8 cellular contexts compared by ENCODE assay signal in genomic region chr15:68817304-68818087, GRCh38. TPM values are rescaled to one million over a fixed set of nuclear protein-coding genes. Genes with fewer than 3 reads are reported as not detected.
A peak's percentile ranks its signal among the peaks of the same experiment; 100 is the strongest.
DNase-seq lines count a peak whose midpoint lies in the region; ATAC-seq and TF ChIP-seq lines count a peak whose summit lies in the region.

No MANE protein-coding gene starts in this region.

- H3K9me3 ChIP-seq in CD8-positive, alpha-beta memory T cell (ENCODE audit: low read length), result no peaks in the 10 kb centered on the region

- H3K4me3 ChIP-seq in CD8-positive, alpha-beta memory T cell (ENCODE audit: low read length), result peak overlapping the region; percentile 84
- H3K4me3 ChIP-seq in kidney epithelial cell (ENCODE audit: low read depth, low read length), result peak overlapping the region; percentile 79

- H3K4me3 Mint-ChIP-seq in CD8-positive, alpha-beta memory T cell, result peak overlapping the region; percentile 97 to 100 (median 98)

- TF ChIP-seq CTCF in kidney epithelial cell (IDR thresholded peaks at IDR 0.05; ENCODE audit: insufficient read depth, low read length, poor library complexity, severe bottlenecking), result no peak

- H3K36me3 ChIP-seq in CD8-positive, alpha-beta memory T cell (ENCODE audit: insufficient read depth, low read length), result no peaks in the 10 kb centered on the region
- no peaks in the 10 kb centered on the region for H3K36me3 ChIP-seq in kidney epithelial cell (ENCODE audit: control insufficient read depth, insufficient read depth, low read length)

- CTCF ChIA-PET in CD8-positive, alpha-beta memory T cell (lab: Charles Lee), result interaction anchor here (2.0 to 2.5 kb wide), 3 partner anchors 22 to 33 kb away, joined by 9 to 12 read pairs (median 10); no protein-coding TSS in a partner anchor

- peaks cover 45% of the 10 kb centered on the region for H3K4me1 ChIP-seq in CD8-positive, alpha-beta memory T cell (ENCODE audit: insufficient read depth, low read length)

- POLR2A ChIA-PET in CD8-positive, alpha-beta memory T cell (lab: Charles Lee), result interaction anchor here (0.9 to 3.5 kb wide), 4 partner anchors 10 to 540 kb away, joined by 3 to 26 read pairs (median 6); partner anchors contain the start of gene FEM1B

- H3K27ac Mint-ChIP-seq in CD8-positive, alpha-beta memory T cell, result peak overlapping the region; percentile 95 to 99 (median 97)

- DNase-seq in CD8-positive, alpha-beta memory T cell, result peak; percentile 63 to 81 (median 73)
- peak; percentile 66 for DNase-seq in NCI-H146 (lab: John Stamatoyannopoulos, UW)
- peak; percentile 53 for DNase-seq in activated CD4-positive, CD25-positive, alpha-beta regulatory T cell treated with anti-CD3 and anti-CD28 coated beads, Interleukin-2, amount 50 U/mL, for 16 hours (ENCODE audit: low read depth, low spot score)
- peak in 51 of 61 donors; percentile 17 to 90 (median 70) for DNase-seq in caudate nucleus (lab: John Stamatoyannopoulos, UW)
- DNase-seq in kidney epithelial cell (ENCODE audit: low read depth), result no peak
- DNase-seq in stimulated activated CD4-positive, alpha-beta T cell treated with anti-CD3 and anti-CD28 coated beads, Interleukin-15, amount 100 ng/mL, for 48 hours (ENCODE audit: low read depth in 2 of 2), result peak; percentile 55 to 61

- H3K27me3 ChIP-seq in CD8-positive, alpha-beta memory T cell (ENCODE audit: insufficient read depth, low read length, poor library complexity, severe bottlenecking), result no peaks in the 10 kb centered on the region
- no peaks in the 10 kb centered on the region for H3K27me3 ChIP-seq in kidney epithelial cell (ENCODE audit: control insufficient read depth, insufficient read depth, low read length)

- peaks cover 0 to 4% of the 10 kb centered on the region in 2 donors for H3K27me3 Mint-ChIP-seq in CD8-positive, alpha-beta memory T cell

- H3K4me1 Mint-ChIP-seq in CD8-positive, alpha-beta memory T cell, result peaks cover 46 to 56% (median 56%) of the 10 kb centered on the region in 3 donors

- peaks cover 0 to 33% (median 0%) of the 10 kb centered on the region in 3 donors for H3K36me3 Mint-ChIP-seq in CD8-positive, alpha-beta memory T cell

- ATAC-seq in GM21526 (IDR thresholded peaks at IDR 0.05; ENCODE audit: low FRiP score, unreplicated experiment), result peak; percentile 32
- ATAC-seq in GM18870 (IDR thresholded peaks at IDR 0.05; ENCODE audit: unreplicated experiment), result no peak

- no peaks in the 10 kb centered on the region for H3K9me3 Mint-ChIP-seq in CD8-positive, alpha-beta memory T cell

- peak overlapping the region; percentile 74 for H3K27ac ChIP-seq in CD8-positive, alpha-beta memory T cell (ENCODE audit: low read depth, low read length)
- H3K27ac ChIP-seq in caudate nucleus (ENCODE audit: low read depth, low read length), result peak overlapping the region; percentile 98

RNA-seq across cellular contexts. Expression of gene ANP32A, which starts 3.2 kb away (rescaled TPM):
- total RNA-seq in CD8-positive, alpha-beta memory T cell, result 100 to 1,000 TPM; 233 to 237 TPM
- 94.6 TPM for polyA plus RNA-seq in CD8-positive, alpha-beta memory T cell
- 46.8 and 50.9 TPM in 2 replicates for total RNA-seq in kidney epithelial cell
